Comparison of ENCODE assay signal across 27 cellular contexts in the genomic region with DNA sequence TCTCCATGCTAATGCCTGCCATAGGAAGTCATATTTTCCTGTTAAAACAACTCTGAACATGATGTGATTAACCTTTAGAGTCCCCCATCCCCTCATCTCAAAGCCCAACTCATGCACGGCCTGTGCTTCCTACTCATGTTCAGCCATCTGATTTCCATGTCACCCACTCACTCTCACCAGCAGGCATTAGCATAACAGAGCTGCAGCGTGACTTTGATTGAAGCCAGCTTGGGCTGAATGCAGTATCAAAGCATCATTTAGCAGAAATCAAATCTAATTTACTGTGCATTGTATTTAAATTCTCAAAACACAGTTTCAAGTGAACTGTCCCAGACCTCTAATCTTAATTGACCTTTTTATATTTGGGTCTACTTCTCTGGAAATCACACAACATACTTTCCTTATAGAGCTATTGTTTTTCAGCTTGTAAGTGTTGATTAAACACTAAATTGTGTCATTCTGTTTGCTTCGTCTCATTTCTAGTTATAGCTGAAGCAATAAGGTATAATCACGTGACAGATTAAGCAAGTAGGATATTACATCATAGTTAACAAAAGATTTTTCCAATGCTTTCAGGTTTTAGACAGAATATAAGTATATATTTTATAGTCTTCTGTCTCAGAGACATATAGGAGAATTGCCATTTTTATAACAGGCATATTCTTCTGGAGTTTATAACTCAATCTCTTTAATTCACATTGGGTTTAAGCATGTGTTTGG.
DNase-seq lines count a peak whose midpoint lies in the region; FAIRE-seq and TF ChIP-seq lines count a peak whose summit lies in the region.
"Had no signal": no experiment of that assay in that cellular context is flagged by ENCODE, and none has a peak within 500 bp of the region (broad histone marks: within the 10 kb centered on the region; RNA-seq: fewer than 3 reads in every experiment).

No MANE protein-coding gene starts in this region.

- H3K27ac ChIP-seq in GM23248 (no peak overlapping the region), Karpas-422 (ENCODE audit: low read length) (no peak overlapping the region), neural cell (ENCODE audit: low read length) (peak overlapping the region; percentile 57)
- H3K27ac ChIP-seq: heart right ventricle, psoas muscle, suprapubic skin, upper lobe of left lung had no signal

- DNase-seq in GM23248 (peak; percentile 2), Karpas-422 (peak; percentile 61), bronchial epithelial cell (ENCODE audit: low read depth) (peak; percentile 15), NCI-H1694 treated with DMSO at 0.1 percent for 48 hours (lab: John Stamatoyannopoulos, UW) (no peak), NCI-H2081 treated with DMSO at 0.1 percent for 48 hours (lab: John Stamatoyannopoulos, UW) (no peak), NOMO-1 (lab: John Stamatoyannopoulos, UW; ENCODE audit: unreplicated experiment in 2 of 2) (no peak)
- DNase-seq: activated CD4-positive, alpha-beta memory T cell treated with anti-CD3 and anti-CD28 coated beads for 36 hours; activated CD4-positive, alpha-beta T cell treated with anti-CD3 and anti-CD28 coated beads for 1 hour; activated CD8-positive, alpha-beta memory T cell treated with anti-CD3 and anti-CD28 coated beads, Interleukin-2, amount 50 U/mL, for 4 hours; activated naive CD4-positive, alpha-beta T cell treated with anti-CD3 and anti-CD28 coated beads for 36 hours; dermis blood vessel endothelial cell; endodermal cell; foreskin fibroblast; heart right ventricle; midbrain; naive B cell; NCI-H1092; NCI-H187 treated with DMSO at 0.1 percent for 48 hours; NCI-H345; NCI-H774; occipital lobe; psoas muscle; T-helper 17 cell had no signal

- TF ChIP-seq RAD21 in neural cell (conservative IDR thresholded peaks at IDR 0.05): peak; percentile 51

- no peaks in the 10 kb centered on the region for H3K9me2 ChIP-seq in GM23248 (ENCODE audit: insufficient read depth)
- H3K9me2 ChIP-seq in Karpas-422 (replicated peaks; ENCODE audit: insufficient read depth, low read length): no peaks in the 10 kb centered on the region
- no peaks in the 10 kb centered on the region for H3K9me2 ChIP-seq in neural cell (ENCODE audit: insufficient read depth, low read length)

- H3F3A ChIP-seq in GM23248 (ENCODE audit: insufficient read depth) (no peaks in the 10 kb centered on the region), neural cell (ENCODE audit: insufficient read depth, low read length, poor library complexity, severe bottlenecking) (peaks cover 6% of the 10 kb centered on the region)

- H4K20me1 ChIP-seq in GM23248 (ENCODE audit: insufficient read depth) (no peaks in the 10 kb centered on the region), Karpas-422 (ENCODE audit: insufficient read depth, low read depth, low read length) (no peaks in the 10 kb centered on the region), neural cell (ENCODE audit: insufficient read depth) (no peaks in the 10 kb centered on the region)

- WGBS in GM23248 (ENCODE audit: low coverage in 1 of 2, low lambda C conversion rate in 2 of 2, missing lambda C conversion rate in 2 of 2), 2 experiments: 23 to 29% methylated on average over 4 of the region's 4 CpGs

- in situ Hi-C loops in GM23248 (cut with MboI): no loop called here

- no peak overlapping the region for H3K4me2 ChIP-seq in GM23248 (ENCODE audit: unreplicated experiment)
- no peak overlapping the region for H3K4me2 ChIP-seq in Karpas-422 (ENCODE audit: low read depth, low read length, poor library complexity, severe bottlenecking)
- H3K4me2 ChIP-seq in neural cell (ENCODE audit: low read length): peak overlapping the region; percentile 21

- H2AFZ ChIP-seq in GM23248 (no peak overlapping the region), Karpas-422 (ENCODE audit: low read length) (peak overlapping the region; percentile 63), neural cell (ENCODE audit: low read depth, low read length) (no peak overlapping the region)

- TF ChIP-seq CTCF in bronchial epithelial cell (IDR thresholded peaks at IDR 0.05; ENCODE audit: insufficient read depth, low read length, severe bottlenecking): no peak
- no peak for TF ChIP-seq CTCF in neural cell (IDR thresholded peaks at IDR 0.05; ENCODE audit: poor library complexity, severe bottlenecking)

- no peaks in the 10 kb centered on the region for H3K36me3 ChIP-seq in GM23248 (ENCODE audit: low read depth)
- H3K36me3 ChIP-seq in Karpas-422 (ENCODE audit: insufficient read depth, low read length): no peaks in the 10 kb centered on the region
- H3K36me3 ChIP-seq in bronchial epithelial cell (ENCODE audit: control insufficient read depth, insufficient read depth, low read length): no peaks in the 10 kb centered on the region
- H3K36me3 ChIP-seq in neural cell (ENCODE audit: insufficient read depth, low read length): no peaks in the 10 kb centered on the region
- H3K36me3 ChIP-seq: heart right ventricle, suprapubic skin, upper lobe of left lung had no signal

- peak; percentile 88 for TF ChIP-seq EP300 in neural cell (conservative IDR thresholded peaks at IDR 0.05; ENCODE audit: poor library complexity, severe bottlenecking)

- H3K9ac ChIP-seq in GM23248: no peak overlapping the region
- no peak overlapping the region for H3K9ac ChIP-seq in Karpas-422 (ENCODE audit: low read length)
- H3K9ac ChIP-seq in neural cell (ENCODE audit: low read length): peak overlapping the region; percentile 7

- FAIRE-seq in bronchial epithelial cell (lab: Jason Lieb, UNC): no peak
- FAIRE-seq: G401.6 had no signal

- H3K79me2 ChIP-seq in GM23248 (ENCODE audit: insufficient read depth) (no peaks in the 10 kb centered on the region), Karpas-422 (ENCODE audit: low read length) (no peaks in the 10 kb centered on the region), neural cell (replicated peaks; ENCODE audit: insufficient read depth, low read length) (no peaks in the 10 kb centered on the region)

- no peaks in the 10 kb centered on the region for H3K9me3 ChIP-seq in GM23248 (ENCODE audit: low read depth)
- no peaks in the 10 kb centered on the region for H3K9me3 ChIP-seq in Karpas-422 (ENCODE audit: low read length)
- no peaks in the 10 kb centered on the region for H3K9me3 ChIP-seq in neural cell (ENCODE audit: low read length)
- H3K9me3 ChIP-seq: psoas muscle, suprapubic skin, upper lobe of left lung had no signal

- no peaks in the 10 kb centered on the region for H3K27me3 ChIP-seq in GM23248 (replicated peaks; ENCODE audit: insufficient read depth)
- H3K27me3 ChIP-seq in Karpas-422 (ENCODE audit: low read length): no peaks in the 10 kb centered on the region
- no peaks in the 10 kb centered on the region for H3K27me3 ChIP-seq in bronchial epithelial cell (ENCODE audit: control insufficient read depth, insufficient read depth, low read length)
- H3K27me3 ChIP-seq in neural cell (ENCODE audit: insufficient read depth, low read depth, low read length): no peaks in the 10 kb centered on the region
- H3K27me3 ChIP-seq: heart right ventricle, suprapubic skin, upper lobe of left lung had no signal

- H3K4me3 ChIP-seq in GM23248 (no peak overlapping the region), Karpas-422 (ENCODE audit: low read length) (no peak overlapping the region), bronchial epithelial cell (ENCODE audit: low read depth, low read length) (no peak overlapping the region), neural cell (ENCODE audit: low read length) (peak overlapping the region; percentile 7)
- H3K4me3 ChIP-seq: heart right ventricle, psoas muscle, suprapubic skin, upper lobe of left lung had no signal

- no peaks in the 10 kb centered on the region for H3K4me1 ChIP-seq in GM23248 (ENCODE audit: insufficient read depth)
- peaks cover 19% of the 10 kb centered on the region for H3K4me1 ChIP-seq in Karpas-422 (ENCODE audit: low read length)
- H3K4me1 ChIP-seq: heart right ventricle, psoas muscle, suprapubic skin, upper lobe of left lung had no signal

TF ChIP-seq in neural cell, 6 proteins besides CTCF, POLR2A, EP300 and RAD21:
- no peak for TF ChIP-seq EZH2 (IDR thresholded peaks at IDR 0.05; ENCODE audit: borderline replicate concordance, insufficient read depth, low read length, poor library complexity, severe bottlenecking)
- TF ChIP-seq MXI1 (conservative IDR thresholded peaks at IDR 0.05; ENCODE audit: poor library complexity, severe bottlenecking): peak; percentile 17
- peak; percentile 52 for TF ChIP-seq SMC3 (conservative IDR thresholded peaks at IDR 0.05; ENCODE audit: poor library complexity)
- TF ChIP-seq POLR2AphosphoS5 (IDR thresholded peaks at IDR 0.05): peak; percentile 65
TF ChIP-seq in neural cell: peak in this region for 3.

Comparison
In these comparisons a context has a peak if more than half of its experiments do, and no peak if none do; other contexts are left out.
1. DNase-seq: peak in GM23248 (single experiment), Karpas-422 (single experiment) and bronchial epithelial cell (single experiment); none in NCI-H1694 treated with DMSO at 0.1 percent for 48 hours (single experiment), NCI-H2081 treated with DMSO at 0.1 percent for 48 hours (single experiment) and NOMO-1 (0 of 2).